15 cellular contexts compared by ENCODE assay signal in the genomic region with DNA sequence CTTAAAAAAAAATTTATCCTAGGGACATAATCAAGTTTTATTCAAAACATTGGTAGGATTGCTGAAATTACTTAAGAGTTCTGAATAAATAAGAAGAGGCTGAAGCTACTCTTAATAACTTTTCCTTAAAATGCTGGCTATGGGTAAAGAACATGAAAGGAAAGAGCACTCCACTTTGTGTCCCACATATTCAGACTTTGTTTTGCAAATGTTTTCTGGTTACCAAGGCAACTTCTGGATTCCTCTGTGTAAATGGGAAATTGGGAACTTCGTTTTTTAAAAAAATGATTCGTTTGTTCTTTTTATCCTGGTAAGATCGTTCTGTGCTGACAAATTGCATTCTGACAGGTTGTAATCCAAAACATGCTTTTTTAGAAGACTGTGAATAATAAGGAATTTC.
DNase-seq lines count a peak whose midpoint lies in the region; ATAC-seq and TF ChIP-seq lines count a peak whose summit lies in the region.
"Had no signal": no experiment of that assay in that cellular context is flagged by ENCODE, and none has a peak within 500 bp of the region (broad histone marks: within the 10 kb centered on the region; RNA-seq: fewer than 3 reads in every experiment).

No MANE protein-coding gene starts in this region.

- intact Hi-C loops in tibial artery (cut with DNase I; ENCODE audit: low total_unique reads), result no loop called here

- H3K4me1 ChIP-seq in GM23248 (ENCODE audit: insufficient read depth) (no peaks in the 10 kb centered on the region), tibial artery (peaks cover 0 to 13% (median 4%) of the 10 kb centered on the region in 4 donors)
- H3K4me1 ChIP-seq: testis had no signal

- in situ Hi-C loops in GM23248 (cut with MboI), result no loop called here

- TF ChIP-seq CTCF in chondrocyte (IDR thresholded peaks at IDR 0.05), result no peak
- no peak for TF ChIP-seq CTCF in retinal pigment epithelial cell (conservative IDR thresholded peaks at IDR 0.05; ENCODE audit: low read depth, low read length)
- TF ChIP-seq CTCF in tibial artery (IDR thresholded peaks at IDR 0.05), result no peak

- no peaks in the 10 kb centered on the region for H3K9me2 ChIP-seq in GM23248 (ENCODE audit: insufficient read depth)

- H2AFZ ChIP-seq in GM23248, result no peak overlapping the region

- H3K9me3 Mint-ChIP-seq in chondrocyte (ENCODE audit: low read depth), result no peaks in the 10 kb centered on the region

- H3K4me2 ChIP-seq in GM23248 (ENCODE audit: unreplicated experiment), result no peak overlapping the region

- WGBS in GM23248 (ENCODE audit: low coverage in 1 of 2, low lambda C conversion rate in 2 of 2, missing lambda C conversion rate in 2 of 2), 2 experiments, result 9 to 12% methylated on average over 3 of the region's 3 CpGs

- ATAC-seq in GM21717 (IDR thresholded peaks at IDR 0.05; ENCODE audit: unreplicated experiment), result no peak

- peaks cover 17% of the 10 kb centered on the region for H3K4me1 Mint-ChIP-seq in chondrocyte (ENCODE audit: low read depth)
- H3K4me1 Mint-ChIP-seq: CD14-positive monocyte had no signal

- H3K36me3 ChIP-seq in GM23248 (ENCODE audit: low read depth), result no peaks in the 10 kb centered on the region
- H3K36me3 ChIP-seq in tibial artery, result no peaks in the 10 kb centered on the region
- H3K36me3 ChIP-seq: ovary had no signal

- no peaks in the 10 kb centered on the region for H3K27me3 Mint-ChIP-seq in chondrocyte (ENCODE audit: low read depth)

- H3K9ac ChIP-seq in GM23248, result no peak overlapping the region

- no peaks in the 10 kb centered on the region for H4K20me1 ChIP-seq in GM23248 (ENCODE audit: insufficient read depth)

- no peaks in the 10 kb centered on the region for H3F3A ChIP-seq in GM23248 (ENCODE audit: insufficient read depth)

- H3K9me3 ChIP-seq in GM23248 (ENCODE audit: low read depth) (no peaks in the 10 kb centered on the region), tibial artery (no peaks in the 10 kb centered on the region)
- H3K9me3 ChIP-seq: ovary, testis had no signal

- H3K27ac Mint-ChIP-seq in chondrocyte (ENCODE audit: unreplicated experiment), result peak overlapping the region; percentile 50
- H3K27ac Mint-ChIP-seq: CD14-positive monocyte had no signal

- H3K27me3 ChIP-seq in GM23248 (replicated peaks; ENCODE audit: insufficient read depth) (no peaks in the 10 kb centered on the region), tibial artery (no peaks in the 10 kb centered on the region)
- H3K27me3 ChIP-seq: ovary, testis had no signal

- H3K4me3 ChIP-seq in GM23248 (no peak overlapping the region), retinal pigment epithelial cell (ENCODE audit: low read length) (no peak overlapping the region), tibial artery (no peak overlapping the region)
- H3K4me3 ChIP-seq: ovary, testis had no signal

- H3K27ac ChIP-seq in GM23248 (no peak overlapping the region), tibial artery (no peak overlapping the region)
- H3K27ac ChIP-seq: ovary, testis, VCaP had no signal

- no peak overlapping the region for H3K4me3 Mint-ChIP-seq in chondrocyte (ENCODE audit: unreplicated experiment)
- H3K4me3 Mint-ChIP-seq: CD14-positive monocyte had no signal

- H3K79me2 ChIP-seq in GM23248 (ENCODE audit: insufficient read depth), result no peaks in the 10 kb centered on the region

- no peaks in the 10 kb centered on the region for H3K36me3 Mint-ChIP-seq in chondrocyte (ENCODE audit: low read depth)
- H3K36me3 Mint-ChIP-seq: CD14-positive monocyte had no signal

- DNase-seq in GM23248 (peak; percentile 38), chondrocyte (ENCODE audit: low spot score) (no peak), kidney tubule cell (ENCODE audit: low spot score) (peak; percentile 30), retinal pigment epithelial cell (ENCODE audit: low read depth) (peak; percentile 59), RPMI8226 (no peak), tibial artery (no peak)
- DNase-seq: activated naive CD4-positive, alpha-beta T cell treated with anti-CD3 and anti-CD28 coated beads, Interleukin-2, amount 50 U/mL, for 16 hours; central memory CD4-positive, alpha-beta T cell; NCI-H1694; NCI-H524; ovary; testis had no signal

Comparison
In these comparisons a context has a peak if more than half of its experiments do, and no peak if none do; other contexts are left out.
1. DNase-seq: peak in GM23248 (single experiment), kidney tubule cell (single experiment) and retinal pigment epithelial cell (single experiment); none in chondrocyte (single experiment), RPMI8226 (single experiment) and tibial artery (0 of 2).